ENCODE assay signal across 19 cellular contexts in the genomic region with DNA sequence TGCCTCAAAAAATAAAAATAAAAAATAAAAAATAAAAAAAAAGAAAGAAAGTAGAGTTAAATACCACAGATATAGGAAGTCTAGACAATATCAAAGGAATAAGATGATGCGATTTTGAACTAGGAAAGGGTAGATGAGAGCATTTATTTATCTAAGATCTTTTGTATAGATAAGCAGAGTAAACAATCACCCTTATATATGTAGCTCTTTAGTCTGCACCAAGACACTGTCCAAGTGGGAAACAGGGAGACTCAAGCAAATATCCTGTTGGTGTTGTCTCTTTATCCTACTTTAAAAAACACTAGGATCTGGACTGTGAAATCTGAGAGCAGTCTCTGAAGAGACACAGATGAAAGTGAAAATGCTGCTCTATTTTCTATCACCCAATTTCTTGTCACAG.
DNase-seq lines count a peak whose midpoint lies in the region; ATAC-seq and TF ChIP-seq lines count a peak whose summit lies in the region.
"Had no signal": no experiment of that assay in that cellular context is flagged by ENCODE, and none has a peak within 500 bp of the region (broad histone marks: within the 10 kb centered on the region; RNA-seq: fewer than 3 reads in every experiment).

No MANE protein-coding gene starts in this region.

- no peaks in the 10 kb centered on the region for H3K4me1 Mint-ChIP-seq in naive thymus-derived CD8-positive, alpha-beta T cell
- H3K4me1 Mint-ChIP-seq: CD14-positive monocyte had no signal

- peaks cover 0 to 24% (median 0%) of the 10 kb centered on the region in 9 donors for H3K9me3 Mint-ChIP-seq in naive thymus-derived CD8-positive, alpha-beta T cell

- H3K27ac Mint-ChIP-seq in naive thymus-derived CD8-positive, alpha-beta T cell, result peak overlapping the region in 1 of 10 donors; percentile 29
- H3K27ac Mint-ChIP-seq: CD14-positive monocyte had no signal

- peaks cover 0 to 4% (median 0%) of the 10 kb centered on the region in 5 donors for H3K27me3 Mint-ChIP-seq in naive thymus-derived CD8-positive, alpha-beta T cell

- DNase-seq in EH (ENCODE audit: low read depth) (peak; percentile 2), NCI-H146 (lab: John Stamatoyannopoulos, UW) (peak; percentile 38), left colon (no peak), SHP77 (lab: John Stamatoyannopoulos, UW) (no peak), dedifferentiated amniotic fluid mesenchymal stem cell (ENCODE audit: extremely low spot score) (no peak), UCSD-AML1 (lab: John Stamatoyannopoulos, UW; ENCODE audit: unreplicated experiment) (no peak)
- DNase-seq in naive thymus-derived CD8-positive, alpha-beta T cell, result no peak
- DNase-seq: DND-41, GOT3, NCI-H1105 treated with DMSO at 0.1 percent for 48 hours, NCI-H1930, NCI-H446 treated with DMSO at 0.1 percent for 48 hours, NCI-H774, OCI-M1, SHP77 treated with DMSO at 0.1 percent for 48 hours, T-helper 1 cell had no signal

- no peak overlapping the region for H3K4me3 Mint-ChIP-seq in naive thymus-derived CD8-positive, alpha-beta T cell
- H3K4me3 Mint-ChIP-seq: CD14-positive monocyte had no signal

- intact Hi-C loops in left colon (cut with DNase I, micrococcal nuclease), result no loop called here

- no peaks in the 10 kb centered on the region for H3K36me3 Mint-ChIP-seq in naive thymus-derived CD8-positive, alpha-beta T cell
- H3K36me3 Mint-ChIP-seq: CD14-positive monocyte had no signal

- peak; percentile 42 for ATAC-seq in SK-N-SH treated with all-trans-retinoic acid at 6 μM for 48 hours
- peak; percentile 49 for ATAC-seq in left colon
- no peak for ATAC-seq in naive thymus-derived CD8-positive, alpha-beta T cell
- ATAC-seq: HCT116 had no signal

- POLR2A ChIA-PET in naive thymus-derived CD8-positive, alpha-beta T cell (lab: Charles Lee), result no interaction called here

TF ChIP-seq in SK-N-SH treated with all-trans-retinoic acid at 6 μM for 48 hours, 23 proteins besides CTCF, POLR2A, EP300 and RAD21:
- no peak for TF ChIP-seq OSR1 (CRISPR knock-in tag; IDR thresholded peaks at IDR 0.05)
- TF ChIP-seq RARB (CRISPR knock-in tag; IDR thresholded peaks at IDR 0.05), result no peak
- TF ChIP-seq GLIS3 (CRISPR knock-in tag; IDR thresholded peaks at IDR 0.05), result no peak
- TF ChIP-seq ZFP30 (CRISPR knock-in tag; IDR thresholded peaks at IDR 0.05), result no peak
- TF ChIP-seq ZC3H10 (CRISPR knock-in tag; IDR thresholded peaks at IDR 0.05), result no peak
- TF ChIP-seq CSDC2 (CRISPR knock-in tag; IDR thresholded peaks at IDR 0.05), result no peak
- TF ChIP-seq, protein P1, sequence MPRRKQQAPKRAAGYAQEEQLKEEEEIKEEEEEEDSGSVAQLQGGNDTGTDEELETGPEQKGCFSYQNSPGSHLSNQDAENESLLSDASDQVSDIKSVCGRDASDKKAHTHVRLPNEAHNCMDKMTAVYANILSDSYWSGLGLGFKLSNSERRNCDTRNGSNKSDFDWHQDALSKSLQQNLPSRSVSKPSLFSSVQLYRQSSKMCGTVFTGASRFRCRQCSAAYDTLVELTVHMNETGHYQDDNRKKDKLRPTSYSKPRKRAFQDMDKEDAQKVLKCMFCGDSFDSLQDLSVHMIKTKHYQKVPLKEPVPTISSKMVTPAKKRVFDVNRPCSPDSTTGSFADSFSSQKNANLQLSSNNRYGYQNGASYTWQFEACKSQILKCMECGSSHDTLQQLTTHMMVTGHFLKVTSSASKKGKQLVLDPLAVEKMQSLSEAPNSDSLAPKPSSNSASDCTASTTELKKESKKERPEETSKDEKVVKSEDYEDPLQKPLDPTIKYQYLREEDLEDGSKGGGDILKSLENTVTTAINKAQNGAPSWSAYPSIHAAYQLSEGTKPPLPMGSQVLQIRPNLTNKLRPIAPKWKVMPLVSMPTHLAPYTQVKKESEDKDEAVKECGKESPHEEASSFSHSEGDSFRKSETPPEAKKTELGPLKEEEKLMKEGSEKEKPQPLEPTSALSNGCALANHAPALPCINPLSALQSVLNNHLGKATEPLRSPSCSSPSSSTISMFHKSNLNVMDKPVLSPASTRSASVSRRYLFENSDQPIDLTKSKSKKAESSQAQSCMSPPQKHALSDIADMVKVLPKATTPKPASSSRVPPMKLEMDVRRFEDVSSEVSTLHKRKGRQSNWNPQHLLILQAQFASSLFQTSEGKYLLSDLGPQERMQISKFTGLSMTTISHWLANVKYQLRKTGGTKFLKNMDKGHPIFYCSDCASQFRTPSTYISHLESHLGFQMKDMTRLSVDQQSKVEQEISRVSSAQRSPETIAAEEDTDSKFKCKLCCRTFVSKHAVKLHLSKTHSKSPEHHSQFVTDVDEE (CRISPR knock-in tag; IDR thresholded peaks at IDR 0.05), result no peak
- no peak for TF ChIP-seq TCF4 (CRISPR knock-in tag; IDR thresholded peaks at IDR 0.05; ENCODE audit: borderline replicate concordance)
- no peak for TF ChIP-seq PPARA (CRISPR knock-in tag; IDR thresholded peaks at IDR 0.05; ENCODE audit: borderline replicate concordance)

Comparison
In these comparisons a context has a peak if more than half of its experiments do, and no peak if none do; other contexts are left out.
1. DNase-seq: peak in EH (single experiment) and NCI-H146 (single experiment); none in left colon (0 of 2), SHP77 (0 of 2), dedifferentiated amniotic fluid mesenchymal stem cell (single experiment), UCSD-AML1 (single experiment) and naive thymus-derived CD8-positive, alpha-beta T cell (0 of 10).
2. ATAC-seq: peak in SK-N-SH treated with all-trans-retinoic acid at 6 μM for 48 hours (single experiment) and left colon (single experiment); none in naive thymus-derived CD8-positive, alpha-beta T cell (0 of 2).